Comparison of ENCODE assay signal across 15 cellular contexts in the genomic region with DNA sequence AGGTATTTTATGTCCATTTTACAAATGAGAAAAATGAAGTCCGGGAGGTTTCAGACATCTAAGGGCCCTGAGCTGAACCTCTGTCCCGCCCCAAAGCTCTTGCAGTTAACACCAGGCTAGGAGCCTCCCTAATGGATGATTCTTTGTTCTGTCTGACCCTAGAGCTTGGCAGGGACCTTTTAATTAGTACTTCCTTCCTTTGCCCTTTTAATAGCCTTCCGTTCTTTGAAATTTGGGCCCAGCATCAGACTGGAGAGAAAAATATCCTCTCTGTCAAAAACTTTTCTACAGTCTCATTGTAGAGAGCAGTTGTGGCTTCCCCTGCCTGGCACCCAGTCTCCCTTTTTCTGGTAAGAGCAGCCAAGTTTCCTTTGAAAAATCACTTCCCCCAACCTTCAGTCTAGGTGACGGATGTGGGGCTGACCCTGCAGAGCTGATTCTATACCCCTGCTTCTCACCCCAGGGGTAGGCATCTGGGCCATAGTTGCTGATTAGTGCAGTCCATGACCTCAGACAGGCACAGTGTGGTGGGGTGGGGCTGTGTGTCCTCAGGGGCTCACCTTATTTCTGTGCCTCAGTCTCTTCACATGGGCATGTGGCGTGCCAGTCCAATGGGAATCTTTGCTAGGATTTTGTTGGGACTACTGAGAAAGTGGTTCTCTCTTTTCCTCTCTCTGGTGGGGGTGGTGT.
"Had no signal": no experiment of that assay in that cellular context is flagged by ENCODE, and none has a peak within 500 bp of the region (broad histone marks: within the 10 kb centered on the region; RNA-seq: fewer than 3 reads in every experiment).

No MANE protein-coding gene starts in this region.

- H3K27me3 ChIP-seq: tibial artery had no signal

- H3K27ac Mint-ChIP-seq: activated CD4-positive, alpha-beta memory T cell treated with anti-CD3 and anti-CD28 coated beads for 36 hours; activated CD4-positive, alpha-beta T cell treated with anti-CD3 and anti-CD28 coated beads for 36 hours; activated naive CD4-positive, alpha-beta T cell treated with anti-CD3 and anti-CD28 coated beads, Interleukin-2, amount 50 U/mL, for 24 hours; stimulated activated naive B cell treated with anti-CD40 and anti-IgM and Interleukin-4, amounts not matched to agents 10 μg/mL and 1 μg/mL and 100 μg/mL, for 72 hours; T-helper 17 cell had no signal

- H3K36me3 Mint-ChIP-seq: activated CD4-positive, alpha-beta memory T cell treated with anti-CD3 and anti-CD28 coated beads for 36 hours; activated naive CD4-positive, alpha-beta T cell treated with anti-CD3 and anti-CD28 coated beads, Interleukin-2, amount 50 U/mL, for 24 hours; stimulated activated naive B cell treated with anti-CD40 and anti-IgM and Interleukin-4, amounts not matched to agents 10 μg/mL and 1 μg/mL and 100 μg/mL, for 72 hours had no signal

- H3K9me3 Mint-ChIP-seq: activated CD4-positive, alpha-beta memory T cell treated with anti-CD3 and anti-CD28 coated beads for 36 hours; activated naive CD4-positive, alpha-beta T cell treated with anti-CD3 and anti-CD28 coated beads, Interleukin-2, amount 50 U/mL, for 24 hours; stimulated activated naive B cell treated with anti-CD40 and anti-IgM and Interleukin-4, amounts not matched to agents 10 μg/mL and 1 μg/mL and 100 μg/mL, for 72 hours had no signal

- DNase-seq: activated CD4-positive, alpha-beta memory T cell treated with anti-CD3 and anti-CD28 coated beads for 36 hours; activated CD4-positive, alpha-beta T cell treated with anti-CD3 and anti-CD28 coated beads for 36 hours; activated CD8-positive, alpha-beta memory T cell treated with anti-CD3 and anti-CD28 coated beads, Interleukin-2, amount 50 U/mL, for 4 hours; activated effector memory CD4-positive, alpha-beta T cell treated with anti-CD3 and anti-CD28 coated beads, Interleukin-2, amount 50 U/mL, for 16 hours; activated T-cell treated with anti-CD3 and anti-CD28 coated beads, Interleukin-2, amount 50 U/mL, for 48 hours; amniotic stem cell; esophagus squamous epithelium; glutamatergic neuron; kidney glomerular epithelial cell; stimulated activated naive B cell treated with anti-CD40 and anti-IgM and Interleukin-4, amounts not matched to agents 10 μg/mL and 1 μg/mL and 100 μg/mL, for 72 hours; T-helper 17 cell; tibial artery had no signal

- H3K4me3 Mint-ChIP-seq: activated CD4-positive, alpha-beta memory T cell treated with anti-CD3 and anti-CD28 coated beads for 36 hours; activated CD4-positive, alpha-beta T cell treated with anti-CD3 and anti-CD28 coated beads for 36 hours; activated naive CD4-positive, alpha-beta T cell treated with anti-CD3 and anti-CD28 coated beads, Interleukin-2, amount 50 U/mL, for 24 hours; stimulated activated naive B cell treated with anti-CD40 and anti-IgM and Interleukin-4, amounts not matched to agents 10 μg/mL and 1 μg/mL and 100 μg/mL, for 72 hours; T-helper 17 cell had no signal

- H3K9me3 ChIP-seq: esophagus squamous epithelium, tibial artery had no signal

- H3K36me3 ChIP-seq: esophagus squamous epithelium, tibial artery had no signal

- H3K27ac ChIP-seq: esophagus squamous epithelium, tibial artery had no signal

- ATAC-seq: activated CD4-positive, alpha-beta T cell treated with anti-CD3 and anti-CD28 coated beads for 36 hours; SK-N-SH treated with all-trans-retinoic acid at 6 μM for 48 hours; stimulated activated naive B cell treated with anti-CD40 and anti-IgM and Interleukin-4, amounts not matched to agents 10 μg/mL and 1 μg/mL and 100 μg/mL, for 72 hours; T-helper 17 cell had no signal

- H3K4me3 ChIP-seq: esophagus squamous epithelium, lung, tibial artery had no signal

- H3K4me1 ChIP-seq: esophagus squamous epithelium had no signal
